Comparison of ENCODE assay signal across 15 cellular contexts in the genomic region with DNA sequence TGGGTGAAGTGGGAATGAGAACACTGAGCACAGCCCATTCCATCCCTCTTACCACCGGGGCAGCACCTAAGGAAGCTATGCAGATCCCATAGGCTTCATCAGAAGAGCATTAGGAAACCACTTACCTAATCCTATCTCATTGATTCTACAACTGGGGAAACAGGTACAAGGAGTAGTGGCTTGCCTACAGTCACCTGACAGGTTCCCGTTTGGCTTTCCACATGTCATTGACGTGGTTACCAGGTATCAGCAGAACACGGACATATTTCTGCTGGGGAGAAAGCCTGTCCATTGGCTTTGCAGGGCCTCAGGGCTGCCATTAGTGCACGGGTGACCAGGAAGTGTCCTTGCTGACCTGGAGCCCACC. TPM values are rescaled to one million over a fixed set of nuclear protein-coding genes. Genes with fewer than 3 reads are reported as not detected.
DNase-seq lines count a peak whose midpoint lies in the region; ATAC-seq and TF ChIP-seq lines count a peak whose summit lies in the region.
"Had no signal": no experiment of that assay in that cellular context is flagged by ENCODE, and none has a peak within 500 bp of the region (broad histone marks: within the 10 kb centered on the region; RNA-seq: fewer than 3 reads in every experiment).

No MANE protein-coding gene starts in this region.

- H3K4me1 ChIP-seq in left ventricle myocardium inferior (peaks cover 100% of the 10 kb centered on the region), subcutaneous abdominal adipose tissue (ENCODE audit: control insufficient read depth in 5 of 5, insufficient read depth in 5 of 5, low read length in 5 of 5) (peaks cover 5 to 76% (median 53%) of the 10 kb centered on the region in 5 donors)

- peak overlapping the region; percentile 95 for H3K27ac ChIP-seq in left ventricle myocardium inferior (replicated peaks)
- H3K27ac ChIP-seq in epithelial cell of prostate = peak overlapping the region; percentile 88
- peak overlapping the region; percentile 35 for H3K27ac ChIP-seq in subcutaneous abdominal adipose tissue (ENCODE audit: low read depth, low read length)

- DNase-seq in left ventricle myocardium inferior (no peak), Right ventricle myocardium superior (no peak), NCI-H345 treated with DMSO at 0.1 percent for 48 hours (lab: John Stamatoyannopoulos, UW; ENCODE audit: unreplicated experiment) (peak; percentile 39), epithelial cell of prostate (ENCODE audit: low read depth, low spot score) (no peak), NCI-H1930 (lab: John Stamatoyannopoulos, UW) (no peak), GOT3 (lab: John Stamatoyannopoulos, UW) (no peak)
- DNase-seq: CD8-positive, alpha-beta memory T cell; Karpas-422; NCI-H1417 treated with DMSO at 0.1 percent for 48 hours; NCI-H524; NCI-H82; SIG-M5 had no signal

- H3K4me3 ChIP-seq in left ventricle myocardium inferior (no peak overlapping the region), subcutaneous abdominal adipose tissue (ENCODE audit: low read depth in 1 of 5, low read length in 5 of 5) (no peak overlapping the region)

- H3K9ac ChIP-seq in subcutaneous abdominal adipose tissue (ENCODE audit: low read length in 5 of 5) = no peak overlapping the region

- TF ChIP-seq CTCF in left ventricle myocardium inferior (IDR thresholded peaks at IDR 0.05; ENCODE audit: borderline replicate concordance) = no peak

- ATAC-seq in Right ventricle myocardium superior (ENCODE audit: poor library complexity) = no peak
- ATAC-seq in HG03280 (IDR thresholded peaks at IDR 0.05; ENCODE audit: unreplicated experiment) = no peak
- ATAC-seq: SK-N-SH treated with all-trans-retinoic acid at 6 μM for 48 hours had no signal

- H3K9me3 ChIP-seq in left ventricle myocardium inferior (replicated peaks) = no peaks in the 10 kb centered on the region
- no peaks in the 10 kb centered on the region for H3K9me3 ChIP-seq in subcutaneous abdominal adipose tissue (ENCODE audit: control insufficient read depth in 5 of 5, low read length in 5 of 5)

- H3K27me3 ChIP-seq in left ventricle myocardium inferior (ENCODE audit: low read depth) (no peaks in the 10 kb centered on the region), subcutaneous abdominal adipose tissue (ENCODE audit: control insufficient read depth in 5 of 5, insufficient read depth in 4 of 5, low read length in 5 of 5) (no peaks in the 10 kb centered on the region)

- H3K36me3 ChIP-seq in left ventricle myocardium inferior (no peaks in the 10 kb centered on the region), subcutaneous abdominal adipose tissue (ENCODE audit: control insufficient read depth in 5 of 5, insufficient read depth in 5 of 5, low read length in 5 of 5) (peaks cover 0 to 2% (median 0%) of the 10 kb centered on the region in 5 donors)

- intact Hi-C loops in left ventricle myocardium inferior (cut with micrococcal nuclease) (no loop called here), Right ventricle myocardium superior (cut with DNase I) (no loop called here)

RNA-seq across cellular contexts. Expression of gene AFAP1L1, which starts 11.3 kb away (rescaled TPM):
- total RNA-seq in left ventricle myocardium inferior = 40.6 TPM
- total RNA-seq in Right ventricle myocardium superior = 42.2 TPM

Comparison
In these comparisons a context has a peak if more than half of its experiments do, and no peak if none do; other contexts are left out.
1. H3K27ac ChIP-seq: peak in every context shown above with its lines; median percentile 95 in left ventricle myocardium inferior; 88 in epithelial cell of prostate; 35 in subcutaneous abdominal adipose tissue.